ENCODE assay signal across 1 cellular context in the genomic region with DNA sequence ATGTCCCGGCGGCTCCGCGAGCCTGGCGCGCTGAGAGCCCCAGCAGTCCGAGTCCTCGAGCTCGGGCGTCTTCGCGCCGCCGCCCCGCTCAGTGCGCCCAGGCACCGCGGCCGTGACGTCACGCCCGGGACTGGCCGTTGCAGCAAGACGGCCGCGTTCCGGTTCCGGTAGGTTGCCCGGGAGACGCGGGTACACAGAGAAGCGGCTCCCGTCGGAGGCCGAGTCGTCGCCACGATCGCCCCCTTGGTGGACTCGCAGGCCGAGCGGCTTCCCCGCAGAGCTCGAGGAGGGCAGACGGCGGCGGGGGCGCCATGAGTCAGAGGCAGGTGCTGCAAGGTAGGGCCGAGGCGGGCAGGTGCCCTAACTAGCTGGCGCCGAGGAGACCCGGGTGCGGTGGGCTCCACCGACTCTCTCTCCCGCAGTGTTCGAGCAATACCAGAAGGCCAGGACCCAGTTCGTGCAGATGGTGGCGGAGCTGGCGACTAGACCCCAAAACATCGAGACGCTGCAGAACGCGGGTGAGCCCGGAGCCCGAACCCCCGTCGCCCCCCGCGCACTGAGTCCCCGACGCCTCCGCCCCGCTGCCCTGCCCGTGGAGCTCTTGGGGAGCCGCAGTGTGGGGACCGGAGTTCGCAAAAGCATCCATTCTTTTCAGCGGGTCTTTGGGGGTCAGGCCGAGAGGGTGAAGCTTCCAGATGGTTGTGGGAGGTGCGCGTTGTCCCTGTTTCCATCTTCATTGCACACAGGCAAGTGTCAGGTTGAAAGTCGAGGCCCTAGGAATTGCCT.
TF ChIP-seq lines count a peak whose summit lies in the region.

A gene (plus strand): TSS at position 196 of the 786 bp plus-strand sequence. CDS start 116 bp downstream, at position 312.

TF ChIP-seq in WTC11, 78 proteins besides CTCF, POLR2A, EP300 and RAD21 (continued from another document and continues in another):
- TF ChIP-seq ZNF138 (CRISPR knock-in tag; conservative IDR thresholded peaks at IDR 0.05) (peak; percentile 84), ZBTB21 (CRISPR knock-in tag; IDR thresholded peaks at IDR 0.05; ENCODE audit: borderline replicate concordance) (peak; percentile 99), ZNF219 (CRISPR knock-in tag; IDR thresholded peaks at IDR 0.05; ENCODE audit: borderline replicate concordance) (no peak), RORB (CRISPR knock-in tag; IDR thresholded peaks at IDR 0.05) (no peak), FOXK1 (CRISPR knock-in tag; IDR thresholded peaks at IDR 0.05) (peak; percentile 78), NR2C2 (CRISPR knock-in tag; IDR thresholded peaks at IDR 0.05) (no peak; the same call in 1 of the 2 replicates), JAZF1 (CRISPR knock-in tag; IDR thresholded peaks at IDR 0.05) (no peak), TEAD1 (CRISPR knock-in tag; IDR thresholded peaks at IDR 0.05) (peak; percentile 92), ZNF121 (CRISPR knock-in tag; IDR thresholded peaks at IDR 0.05) (peak; percentile 71), SMAD4 (CRISPR knock-in tag; IDR thresholded peaks at IDR 0.05) (no peak), ATF1 (CRISPR knock-in tag; IDR thresholded peaks at IDR 0.05) (peak; percentile 88; the same call in 1 of the 2 replicates), SP1 (CRISPR knock-in tag; conservative IDR thresholded peaks at IDR 0.05) (peak; percentile 55)
- TF ChIP-seq, protein P1, sequence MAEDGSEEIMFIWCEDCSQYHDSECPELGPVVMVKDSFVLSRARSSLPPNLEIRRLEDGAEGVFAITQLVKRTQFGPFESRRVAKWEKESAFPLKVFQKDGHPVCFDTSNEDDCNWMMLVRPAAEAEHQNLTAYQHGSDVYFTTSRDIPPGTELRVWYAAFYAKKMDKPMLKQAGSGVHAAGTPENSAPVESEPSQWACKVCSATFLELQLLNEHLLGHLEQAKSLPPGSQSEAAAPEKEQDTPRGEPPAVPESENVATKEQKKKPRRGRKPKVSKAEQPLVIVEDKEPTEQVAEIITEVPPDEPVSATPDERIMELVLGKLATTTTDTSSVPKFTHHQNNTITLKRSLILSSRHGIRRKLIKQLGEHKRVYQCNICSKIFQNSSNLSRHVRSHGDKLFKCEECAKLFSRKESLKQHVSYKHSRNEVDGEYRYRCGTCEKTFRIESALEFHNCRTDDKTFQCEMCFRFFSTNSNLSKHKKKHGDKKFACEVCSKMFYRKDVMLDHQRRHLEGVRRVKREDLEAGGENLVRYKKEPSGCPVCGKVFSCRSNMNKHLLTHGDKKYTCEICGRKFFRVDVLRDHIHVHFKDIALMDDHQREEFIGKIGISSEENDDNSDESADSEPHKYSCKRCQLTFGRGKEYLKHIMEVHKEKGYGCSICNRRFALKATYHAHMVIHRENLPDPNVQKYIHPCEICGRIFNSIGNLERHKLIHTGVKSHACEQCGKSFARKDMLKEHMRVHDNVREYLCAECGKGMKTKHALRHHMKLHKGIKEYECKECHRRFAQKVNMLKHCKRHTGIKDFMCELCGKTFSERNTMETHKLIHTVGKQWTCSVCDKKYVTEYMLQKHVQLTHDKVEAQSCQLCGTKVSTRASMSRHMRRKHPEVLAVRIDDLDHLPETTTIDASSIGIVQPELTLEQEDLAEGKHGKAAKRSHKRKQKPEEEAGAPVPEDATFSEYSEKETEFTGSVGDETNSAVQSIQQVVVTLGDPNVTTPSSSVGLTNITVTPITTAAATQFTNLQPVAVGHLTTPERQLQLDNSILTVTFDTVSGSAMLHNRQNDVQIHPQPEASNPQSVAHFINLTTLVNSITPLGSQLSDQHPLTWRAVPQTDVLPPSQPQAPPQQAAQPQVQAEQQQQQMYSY (CRISPR knock-in tag; IDR thresholded peaks at IDR 0.05): no peak
- TF ChIP-seq, protein P2, sequence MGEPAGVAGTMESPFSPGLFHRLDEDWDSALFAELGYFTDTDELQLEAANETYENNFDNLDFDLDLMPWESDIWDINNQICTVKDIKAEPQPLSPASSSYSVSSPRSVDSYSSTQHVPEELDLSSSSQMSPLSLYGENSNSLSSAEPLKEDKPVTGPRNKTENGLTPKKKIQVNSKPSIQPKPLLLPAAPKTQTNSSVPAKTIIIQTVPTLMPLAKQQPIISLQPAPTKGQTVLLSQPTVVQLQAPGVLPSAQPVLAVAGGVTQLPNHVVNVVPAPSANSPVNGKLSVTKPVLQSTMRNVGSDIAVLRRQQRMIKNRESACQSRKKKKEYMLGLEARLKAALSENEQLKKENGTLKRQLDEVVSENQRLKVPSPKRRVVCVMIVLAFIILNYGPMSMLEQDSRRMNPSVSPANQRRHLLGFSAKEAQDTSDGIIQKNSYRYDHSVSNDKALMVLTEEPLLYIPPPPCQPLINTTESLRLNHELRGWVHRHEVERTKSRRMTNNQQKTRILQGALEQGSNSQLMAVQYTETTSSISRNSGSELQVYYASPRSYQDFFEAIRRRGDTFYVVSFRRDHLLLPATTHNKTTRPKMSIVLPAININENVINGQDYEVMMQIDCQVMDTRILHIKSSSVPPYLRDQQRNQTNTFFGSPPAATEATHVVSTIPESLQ (CRISPR knock-in tag; IDR thresholded peaks at IDR 0.05): no peak
- TF ChIP-seq, protein P3, sequence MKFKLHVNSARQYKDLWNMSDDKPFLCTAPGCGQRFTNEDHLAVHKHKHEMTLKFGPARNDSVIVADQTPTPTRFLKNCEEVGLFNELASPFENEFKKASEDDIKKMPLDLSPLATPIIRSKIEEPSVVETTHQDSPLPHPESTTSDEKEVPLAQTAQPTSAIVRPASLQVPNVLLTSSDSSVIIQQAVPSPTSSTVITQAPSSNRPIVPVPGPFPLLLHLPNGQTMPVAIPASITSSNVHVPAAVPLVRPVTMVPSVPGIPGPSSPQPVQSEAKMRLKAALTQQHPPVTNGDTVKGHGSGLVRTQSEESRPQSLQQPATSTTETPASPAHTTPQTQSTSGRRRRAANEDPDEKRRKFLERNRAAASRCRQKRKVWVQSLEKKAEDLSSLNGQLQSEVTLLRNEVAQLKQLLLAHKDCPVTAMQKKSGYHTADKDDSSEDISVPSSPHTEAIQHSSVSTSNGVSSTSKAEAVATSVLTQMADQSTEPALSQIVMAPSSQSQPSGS (CRISPR knock-in tag; IDR thresholded peaks at IDR 0.05; ENCODE audit: borderline replicate concordance, low read depth): no peak
- TF ChIP-seq, protein P4, sequence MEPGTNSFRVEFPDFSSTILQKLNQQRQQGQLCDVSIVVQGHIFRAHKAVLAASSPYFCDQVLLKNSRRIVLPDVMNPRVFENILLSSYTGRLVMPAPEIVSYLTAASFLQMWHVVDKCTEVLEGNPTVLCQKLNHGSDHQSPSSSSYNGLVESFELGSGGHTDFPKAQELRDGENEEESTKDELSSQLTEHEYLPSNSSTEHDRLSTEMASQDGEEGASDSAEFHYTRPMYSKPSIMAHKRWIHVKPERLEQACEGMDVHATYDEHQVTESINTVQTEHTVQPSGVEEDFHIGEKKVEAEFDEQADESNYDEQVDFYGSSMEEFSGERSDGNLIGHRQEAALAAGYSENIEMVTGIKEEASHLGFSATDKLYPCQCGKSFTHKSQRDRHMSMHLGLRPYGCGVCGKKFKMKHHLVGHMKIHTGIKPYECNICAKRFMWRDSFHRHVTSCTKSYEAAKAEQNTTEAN (CRISPR knock-in tag; IDR thresholded peaks at IDR 0.05): peak; percentile 63; the same call in 1 of the 2 replicates
- TF ChIP-seq, protein P5, sequence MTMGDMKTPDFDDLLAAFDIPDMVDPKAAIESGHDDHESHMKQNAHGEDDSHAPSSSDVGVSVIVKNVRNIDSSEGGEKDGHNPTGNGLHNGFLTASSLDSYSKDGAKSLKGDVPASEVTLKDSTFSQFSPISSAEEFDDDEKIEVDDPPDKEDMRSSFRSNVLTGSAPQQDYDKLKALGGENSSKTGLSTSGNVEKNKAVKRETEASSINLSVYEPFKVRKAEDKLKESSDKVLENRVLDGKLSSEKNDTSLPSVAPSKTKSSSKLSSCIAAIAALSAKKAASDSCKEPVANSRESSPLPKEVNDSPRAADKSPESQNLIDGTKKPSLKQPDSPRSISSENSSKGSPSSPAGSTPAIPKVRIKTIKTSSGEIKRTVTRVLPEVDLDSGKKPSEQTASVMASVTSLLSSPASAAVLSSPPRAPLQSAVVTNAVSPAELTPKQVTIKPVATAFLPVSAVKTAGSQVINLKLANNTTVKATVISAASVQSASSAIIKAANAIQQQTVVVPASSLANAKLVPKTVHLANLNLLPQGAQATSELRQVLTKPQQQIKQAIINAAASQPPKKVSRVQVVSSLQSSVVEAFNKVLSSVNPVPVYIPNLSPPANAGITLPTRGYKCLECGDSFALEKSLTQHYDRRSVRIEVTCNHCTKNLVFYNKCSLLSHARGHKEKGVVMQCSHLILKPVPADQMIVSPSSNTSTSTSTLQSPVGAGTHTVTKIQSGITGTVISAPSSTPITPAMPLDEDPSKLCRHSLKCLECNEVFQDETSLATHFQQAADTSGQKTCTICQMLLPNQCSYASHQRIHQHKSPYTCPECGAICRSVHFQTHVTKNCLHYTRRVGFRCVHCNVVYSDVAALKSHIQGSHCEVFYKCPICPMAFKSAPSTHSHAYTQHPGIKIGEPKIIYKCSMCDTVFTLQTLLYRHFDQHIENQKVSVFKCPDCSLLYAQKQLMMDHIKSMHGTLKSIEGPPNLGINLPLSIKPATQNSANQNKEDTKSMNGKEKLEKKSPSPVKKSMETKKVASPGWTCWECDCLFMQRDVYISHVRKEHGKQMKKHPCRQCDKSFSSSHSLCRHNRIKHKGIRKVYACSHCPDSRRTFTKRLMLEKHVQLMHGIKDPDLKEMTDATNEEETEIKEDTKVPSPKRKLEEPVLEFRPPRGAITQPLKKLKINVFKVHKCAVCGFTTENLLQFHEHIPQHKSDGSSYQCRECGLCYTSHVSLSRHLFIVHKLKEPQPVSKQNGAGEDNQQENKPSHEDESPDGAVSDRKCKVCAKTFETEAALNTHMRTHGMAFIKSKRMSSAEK (CRISPR knock-in tag; IDR thresholded peaks at IDR 0.05; ENCODE audit: borderline replicate concordance): no peak
- TF ChIP-seq, protein P6, sequence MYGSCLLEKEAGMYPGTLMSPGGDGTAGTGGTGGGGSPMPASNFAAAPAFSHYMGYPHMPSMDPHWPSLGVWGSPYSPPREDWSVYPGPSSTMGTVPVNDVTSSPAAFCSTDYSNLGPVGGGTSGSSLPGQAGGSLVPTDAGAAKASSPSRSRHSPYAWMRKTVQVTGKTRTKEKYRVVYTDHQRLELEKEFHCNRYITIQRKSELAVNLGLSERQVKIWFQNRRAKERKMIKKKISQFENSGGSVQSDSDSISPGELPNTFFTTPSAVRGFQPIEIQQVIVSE (CRISPR knock-in tag; IDR thresholded peaks at IDR 0.05; ENCODE audit: borderline replicate concordance): no peak
- TF ChIP-seq, protein P7, sequence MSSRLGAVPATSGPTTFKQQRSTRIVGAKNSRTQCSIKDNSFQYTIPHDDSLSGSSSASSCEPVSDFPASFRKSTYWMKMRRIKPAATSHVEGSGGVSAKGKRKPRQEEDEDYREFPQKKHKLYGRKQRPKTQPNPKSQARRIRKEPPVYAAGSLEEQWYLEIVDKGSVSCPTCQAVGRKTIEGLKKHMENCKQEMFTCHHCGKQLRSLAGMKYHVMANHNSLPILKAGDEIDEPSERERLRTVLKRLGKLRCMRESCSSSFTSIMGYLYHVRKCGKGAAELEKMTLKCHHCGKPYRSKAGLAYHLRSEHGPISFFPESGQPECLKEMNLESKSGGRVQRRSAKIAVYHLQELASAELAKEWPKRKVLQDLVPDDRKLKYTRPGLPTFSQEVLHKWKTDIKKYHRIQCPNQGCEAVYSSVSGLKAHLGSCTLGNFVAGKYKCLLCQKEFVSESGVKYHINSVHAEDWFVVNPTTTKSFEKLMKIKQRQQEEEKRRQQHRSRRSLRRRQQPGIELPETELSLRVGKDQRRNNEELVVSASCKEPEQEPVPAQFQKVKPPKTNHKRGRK (CRISPR knock-in tag; IDR thresholded peaks at IDR 0.05; ENCODE audit: borderline replicate concordance): no peak
- TF ChIP-seq, protein P8, sequence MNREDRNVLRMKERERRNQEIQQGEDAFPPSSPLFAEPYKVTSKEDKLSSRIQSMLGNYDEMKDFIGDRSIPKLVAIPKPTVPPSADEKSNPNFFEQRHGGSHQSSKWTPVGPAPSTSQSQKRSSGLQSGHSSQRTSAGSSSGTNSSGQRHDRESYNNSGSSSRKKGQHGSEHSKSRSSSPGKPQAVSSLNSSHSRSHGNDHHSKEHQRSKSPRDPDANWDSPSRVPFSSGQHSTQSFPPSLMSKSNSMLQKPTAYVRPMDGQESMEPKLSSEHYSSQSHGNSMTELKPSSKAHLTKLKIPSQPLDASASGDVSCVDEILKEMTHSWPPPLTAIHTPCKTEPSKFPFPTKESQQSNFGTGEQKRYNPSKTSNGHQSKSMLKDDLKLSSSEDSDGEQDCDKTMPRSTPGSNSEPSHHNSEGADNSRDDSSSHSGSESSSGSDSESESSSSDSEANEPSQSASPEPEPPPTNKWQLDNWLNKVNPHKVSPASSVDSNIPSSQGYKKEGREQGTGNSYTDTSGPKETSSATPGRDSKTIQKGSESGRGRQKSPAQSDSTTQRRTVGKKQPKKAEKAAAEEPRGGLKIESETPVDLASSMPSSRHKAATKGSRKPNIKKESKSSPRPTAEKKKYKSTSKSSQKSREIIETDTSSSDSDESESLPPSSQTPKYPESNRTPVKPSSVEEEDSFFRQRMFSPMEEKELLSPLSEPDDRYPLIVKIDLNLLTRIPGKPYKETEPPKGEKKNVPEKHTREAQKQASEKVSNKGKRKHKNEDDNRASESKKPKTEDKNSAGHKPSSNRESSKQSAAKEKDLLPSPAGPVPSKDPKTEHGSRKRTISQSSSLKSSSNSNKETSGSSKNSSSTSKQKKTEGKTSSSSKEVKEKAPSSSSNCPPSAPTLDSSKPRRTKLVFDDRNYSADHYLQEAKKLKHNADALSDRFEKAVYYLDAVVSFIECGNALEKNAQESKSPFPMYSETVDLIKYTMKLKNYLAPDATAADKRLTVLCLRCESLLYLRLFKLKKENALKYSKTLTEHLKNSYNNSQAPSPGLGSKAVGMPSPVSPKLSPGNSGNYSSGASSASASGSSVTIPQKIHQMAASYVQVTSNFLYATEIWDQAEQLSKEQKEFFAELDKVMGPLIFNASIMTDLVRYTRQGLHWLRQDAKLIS (CRISPR knock-in tag; IDR thresholded peaks at IDR 0.05; ENCODE audit: borderline replicate concordance): no peak
- TF ChIP-seq, protein P9, sequence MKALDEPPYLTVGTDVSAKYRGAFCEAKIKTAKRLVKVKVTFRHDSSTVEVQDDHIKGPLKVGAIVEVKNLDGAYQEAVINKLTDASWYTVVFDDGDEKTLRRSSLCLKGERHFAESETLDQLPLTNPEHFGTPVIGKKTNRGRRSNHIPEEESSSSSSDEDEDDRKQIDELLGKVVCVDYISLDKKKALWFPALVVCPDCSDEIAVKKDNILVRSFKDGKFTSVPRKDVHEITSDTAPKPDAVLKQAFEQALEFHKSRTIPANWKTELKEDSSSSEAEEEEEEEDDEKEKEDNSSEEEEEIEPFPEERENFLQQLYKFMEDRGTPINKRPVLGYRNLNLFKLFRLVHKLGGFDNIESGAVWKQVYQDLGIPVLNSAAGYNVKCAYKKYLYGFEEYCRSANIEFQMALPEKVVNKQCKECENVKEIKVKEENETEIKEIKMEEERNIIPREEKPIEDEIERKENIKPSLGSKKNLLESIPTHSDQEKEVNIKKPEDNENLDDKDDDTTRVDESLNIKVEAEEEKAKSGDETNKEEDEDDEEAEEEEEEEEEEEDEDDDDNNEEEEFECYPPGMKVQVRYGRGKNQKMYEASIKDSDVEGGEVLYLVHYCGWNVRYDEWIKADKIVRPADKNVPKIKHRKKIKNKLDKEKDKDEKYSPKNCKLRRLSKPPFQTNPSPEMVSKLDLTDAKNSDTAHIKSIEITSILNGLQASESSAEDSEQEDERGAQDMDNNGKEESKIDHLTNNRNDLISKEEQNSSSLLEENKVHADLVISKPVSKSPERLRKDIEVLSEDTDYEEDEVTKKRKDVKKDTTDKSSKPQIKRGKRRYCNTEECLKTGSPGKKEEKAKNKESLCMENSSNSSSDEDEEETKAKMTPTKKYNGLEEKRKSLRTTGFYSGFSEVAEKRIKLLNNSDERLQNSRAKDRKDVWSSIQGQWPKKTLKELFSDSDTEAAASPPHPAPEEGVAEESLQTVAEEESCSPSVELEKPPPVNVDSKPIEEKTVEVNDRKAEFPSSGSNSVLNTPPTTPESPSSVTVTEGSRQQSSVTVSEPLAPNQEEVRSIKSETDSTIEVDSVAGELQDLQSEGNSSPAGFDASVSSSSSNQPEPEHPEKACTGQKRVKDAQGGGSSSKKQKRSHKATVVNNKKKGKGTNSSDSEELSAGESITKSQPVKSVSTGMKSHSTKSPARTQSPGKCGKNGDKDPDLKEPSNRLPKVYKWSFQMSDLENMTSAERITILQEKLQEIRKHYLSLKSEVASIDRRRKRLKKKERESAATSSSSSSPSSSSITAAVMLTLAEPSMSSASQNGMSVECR (CRISPR knock-in tag; IDR thresholded peaks at IDR 0.05; ENCODE audit: borderline replicate concordance): peak; percentile 76; the same call in 1 of the 2 replicates
